ENCODE assay signal across 15 cellular contexts in the genomic region with DNA sequence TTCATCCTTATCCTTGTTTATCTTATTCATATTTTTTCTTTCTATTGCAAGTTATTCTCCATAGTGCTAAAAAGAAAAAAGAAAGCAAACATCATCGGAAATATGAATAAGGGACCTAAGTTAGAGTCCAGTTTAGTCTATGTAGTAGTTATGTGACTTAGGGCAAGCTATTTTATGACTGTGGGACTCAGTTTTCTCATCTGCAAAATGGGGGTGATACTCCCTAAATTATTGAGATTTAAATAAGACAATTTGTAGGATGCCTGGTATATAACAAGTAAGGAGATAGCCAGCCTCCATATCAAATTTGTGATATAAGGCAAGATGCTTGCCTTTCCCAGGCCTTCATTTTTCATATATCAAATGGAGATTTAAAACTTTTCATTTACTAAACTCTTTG.
"Had no signal": no experiment of that assay in that cellular context is flagged by ENCODE, and none has a peak within 500 bp of the region (broad histone marks: within the 10 kb centered on the region; RNA-seq: fewer than 3 reads in every experiment).

No MANE protein-coding gene starts in this region.

- H3K27ac Mint-ChIP-seq: activated naive CD4-positive, alpha-beta T cell treated with anti-CD3 and anti-CD28 coated beads, Interleukin-2, amount 10 ng/mL, durations not matched to agents 7 days and 5 days; T-helper 1 cell treated with Interleukin-12 subunit alpha and Interleukin-12 subunit beta and Interleukin-4 antibody, amounts not matched to agents 30 μg/mL and 1 μg/mL, for 36 hours had no signal

- DNase-seq: activated CD4-positive, alpha-beta T cell treated with anti-CD3 and anti-CD28 coated beads, Interleukin-2, amount 50 U/mL, for 1 hour; activated naive CD4-positive, alpha-beta T cell treated with anti-CD3 and anti-CD28 coated beads, Interleukin-2, amount 10 ng/mL, durations not matched to agents 7 days and 5 days; activated T-cell treated with anti-CD3 and anti-CD28 coated beads for 4 hours; adrenal gland; colonic mucosa; effector CD4-positive, alpha-beta T cell; gastrocnemius medialis; heart right ventricle; left lung; right cardiac atrium; spleen; stimulated activated CD4-positive, alpha-beta T cell treated with anti-CD3 and anti-CD28 coated beads, Interleukin-2, amount 100 ng/mL, for 24 hours; substantia nigra had no signal

- H3K4me1 ChIP-seq: gastrocnemius medialis had no signal

- H3K4me3 Mint-ChIP-seq: activated naive CD4-positive, alpha-beta T cell treated with anti-CD3 and anti-CD28 coated beads, Interleukin-2, amount 10 ng/mL, durations not matched to agents 7 days and 5 days; T-helper 1 cell treated with Interleukin-12 subunit alpha and Interleukin-12 subunit beta and Interleukin-4 antibody, amounts not matched to agents 30 μg/mL and 1 μg/mL, for 36 hours had no signal

- H3K9me3 ChIP-seq: adrenal gland, colonic mucosa, gastrocnemius medialis, heart right ventricle, left lung had no signal

- ATAC-seq: gastrocnemius medialis, heart right ventricle, right cardiac atrium had no signal

- H3K4me3 ChIP-seq: adrenal gland, colonic mucosa, gastrocnemius medialis, heart right ventricle, left lung, spleen had no signal

- H3K27ac ChIP-seq: adrenal gland, colonic mucosa, gastrocnemius medialis, heart right ventricle had no signal

- H3K27me3 Mint-ChIP-seq: activated naive CD4-positive, alpha-beta T cell treated with anti-CD3 and anti-CD28 coated beads, Interleukin-2, amount 10 ng/mL, durations not matched to agents 7 days and 5 days; activated T-helper 17 cell treated with anti-CD3 and anti-CD28 coated beads, Interleukin-2, amount 50 U/mL, for 72 hours had no signal

- H3K27me3 ChIP-seq: adrenal gland, colonic mucosa, gastrocnemius medialis, heart right ventricle, left lung, spleen had no signal

- H3K36me3 ChIP-seq: adrenal gland, colonic mucosa, gastrocnemius medialis had no signal
